In the genomic region with DNA sequence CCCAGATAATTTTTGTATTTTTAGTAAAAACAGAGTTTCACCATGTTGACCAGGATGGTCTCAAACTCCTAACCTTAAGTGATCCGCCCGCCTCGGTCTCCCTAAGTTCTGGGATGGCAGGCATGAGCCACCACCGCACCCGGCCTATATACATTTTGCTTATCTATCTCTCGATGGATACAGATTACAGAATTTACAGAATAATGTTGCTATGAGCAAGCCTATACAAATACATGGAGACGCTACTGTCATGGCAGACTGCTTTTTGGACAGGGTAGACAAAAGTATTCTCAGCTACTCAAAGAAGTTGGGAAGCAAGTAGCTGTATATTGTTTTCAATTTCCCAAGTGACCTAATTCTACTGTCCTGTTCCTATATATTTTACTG, we compare ENCODE assay signal across 9 cellular contexts. TPM values are rescaled to one million over a fixed set of nuclear protein-coding genes. Genes with fewer than 3 reads are reported as not detected.
DNase-seq lines count a peak whose midpoint lies in the region; ATAC-seq and FAIRE-seq lines count a peak whose summit lies in the region.
"Had no signal": no experiment of that assay in that cellular context is flagged by ENCODE, and none has a peak within 500 bp of the region (broad histone marks: within the 10 kb centered on the region; RNA-seq: fewer than 3 reads in every experiment).

No MANE protein-coding gene starts in this region.

- no peaks in the 10 kb centered on the region for H3K9me3 ChIP-seq in HUES48 (ENCODE audit: control insufficient read depth, insufficient read depth, low read length)
- H3K9me3 ChIP-seq in iPS-20b (ENCODE audit: insufficient read depth, low read depth, low read length): no peaks in the 10 kb centered on the region
- H3K9me3 ChIP-seq in small intestine (ENCODE audit: control insufficient read depth, low read depth): no peaks in the 10 kb centered on the region

- H3K36me3 ChIP-seq in HUES48 (ENCODE audit: control insufficient read depth, insufficient read depth, low read length): no peaks in the 10 kb centered on the region
- H3K36me3 ChIP-seq in iPS-20b (ENCODE audit: insufficient read depth, low read depth, low read length): no peaks in the 10 kb centered on the region
- no peaks in the 10 kb centered on the region for H3K36me3 ChIP-seq in small intestine (ENCODE audit: control insufficient read depth in 2 of 2, insufficient read depth in 2 of 2, low read length in 2 of 2)

- 87 to 95% (median 92%) methylated on average over 7 of the region's 7 CpGs for WGBS in small intestine, 3 donors

- H3K4me1 ChIP-seq in HUES48 (ENCODE audit: control insufficient read depth, insufficient read depth, low read length) (peaks cover 7% of the 10 kb centered on the region; the same call in 1 of the 2 replicates), iPS-20b (ENCODE audit: insufficient read depth, low read length) (peaks cover 7% of the 10 kb centered on the region; the same call in 1 of the 2 replicates), small intestine (ENCODE audit: control insufficient read depth in 2 of 2, insufficient read depth in 1 of 2, low read depth in 1 of 2, low read length in 1 of 2) (peaks cover 2 to 3% of the 10 kb centered on the region in 2 donors)

- DNase-seq in activated naive CD4-positive, alpha-beta T cell treated with anti-CD3 and anti-CD28 coated beads, Interleukin-2, amount 50 U/mL, for 72 hours (ENCODE audit: low spot score in 2 of 2): no peak
- DNase-seq in small intestine: no peak
- no peak for DNase-seq in midbrain (lab: John Stamatoyannopoulos, UW)
- no peak for DNase-seq in DMS 273 treated with DMSO at 0.1 percent for 48 hours (lab: John Stamatoyannopoulos, UW)
- no peak for DNase-seq in EL

- H3K9me3 Mint-ChIP-seq in activated naive CD4-positive, alpha-beta T cell treated with anti-CD3 and anti-CD28 coated beads, Interleukin-2, amount 50 U/mL, for 72 hours: no peaks in the 10 kb centered on the region

- ATAC-seq in activated naive CD4-positive, alpha-beta T cell treated with anti-CD3 and anti-CD28 coated beads, Interleukin-2, amount 50 U/mL, for 72 hours: no peak
- ATAC-seq in HG02938 (IDR thresholded peaks at IDR 0.05; ENCODE audit: unreplicated experiment): no peak

- no peak overlapping the region for H3K9ac ChIP-seq in HUES48 (ENCODE audit: low read depth, low read length)
- H3K9ac ChIP-seq in iPS-20b (ENCODE audit: low read depth, low read length): peak overlapping the region; percentile 71; the same call in 1 of the 2 replicates

- peak overlapping the region; percentile 64 for H3K27ac ChIP-seq in HUES48 (ENCODE audit: low read depth, low read length)
- no peak overlapping the region for H3K27ac ChIP-seq in iPS-20b (ENCODE audit: low read length)
- peak overlapping the region; percentile 80 to 84 for H3K27ac ChIP-seq in small intestine (ENCODE audit: low read depth in 1 of 2, low read length in 1 of 2)

- H3K27me3 ChIP-seq in HUES48 (ENCODE audit: control insufficient read depth, insufficient read depth, low read length) (no peaks in the 10 kb centered on the region), iPS-20b (ENCODE audit: insufficient read depth, low read length) (no peaks in the 10 kb centered on the region), small intestine (ENCODE audit: control insufficient read depth in 2 of 2, insufficient read depth in 2 of 2, low read length in 2 of 2) (no peaks in the 10 kb centered on the region)

- peaks cover 7 to 23% of the 10 kb centered on the region in 2 donors for H3K36me3 Mint-ChIP-seq in activated naive CD4-positive, alpha-beta T cell treated with anti-CD3 and anti-CD28 coated beads, Interleukin-2, amount 50 U/mL, for 72 hours

- no peak for FAIRE-seq in small intestine (lab: Jason Lieb, UNC)
- FAIRE-seq: H54 had no signal

- H3K4me3 ChIP-seq in HUES48 (ENCODE audit: low read depth, low read length): no peak overlapping the region
- H3K4me3 ChIP-seq in iPS-20b (ENCODE audit: low read length): peak overlapping the region; percentile 56
- no peak overlapping the region for H3K4me3 ChIP-seq in small intestine (ENCODE audit: low read depth in 1 of 2, low read length in 2 of 2)

- peak overlapping the region; percentile 88 to 98 for H3K27ac Mint-ChIP-seq in activated naive CD4-positive, alpha-beta T cell treated with anti-CD3 and anti-CD28 coated beads, Interleukin-2, amount 50 U/mL, for 72 hours

RNA-seq across cellular contexts. Expression of gene HSPA1L, which starts 1.6 kb away (rescaled TPM):
- total RNA-seq in activated naive CD4-positive, alpha-beta T cell treated with anti-CD3 and anti-CD28 coated beads, Interleukin-2, amount 50 U/mL, for 72 hours: 1 to 10 TPM; 2.3 to 2.8 TPM
- 1 to 10 TPM in 1 of 3 donors, under 1 TPM in 2; 0.27 to 1.3 (median 0.94) TPM for polyA plus RNA-seq in small intestine

RNA-seq across cellular contexts. Expression of gene HSPA1A, which starts 1.9 kb away (rescaled TPM):
- total RNA-seq in activated naive CD4-positive, alpha-beta T cell treated with anti-CD3 and anti-CD28 coated beads, Interleukin-2, amount 50 U/mL, for 72 hours: 10 to 100 TPM; 55.1 to 79.8 TPM
- polyA plus RNA-seq in small intestine: 10 to 100 TPM in 2 of 3 donors, 1 to 10 TPM in 1; 9.7 to 36.4 (median 15.0) TPM

RNA-seq across cellular contexts. Expression of gene LSM2, which starts 6.7 kb away (rescaled TPM):
- 100 to 1,000 TPM; 150 to 173 TPM for total RNA-seq in activated naive CD4-positive, alpha-beta T cell treated with anti-CD3 and anti-CD28 coated beads, Interleukin-2, amount 50 U/mL, for 72 hours
- polyA plus RNA-seq in small intestine: 10 to 100 TPM; 27.3 to 90.2 (median 29.7) TPM

RNA-seq across cellular contexts. Expression of gene HSPA1B, which starts 14.1 kb away (rescaled TPM):
- total RNA-seq in activated naive CD4-positive, alpha-beta T cell treated with anti-CD3 and anti-CD28 coated beads, Interleukin-2, amount 50 U/mL, for 72 hours: 100 to 1,000 TPM in 1 of 2 donors, 10 to 100 TPM in 1; 53.8 to 171 TPM
- polyA plus RNA-seq in small intestine: 10 to 100 TPM; 16.5 to 47.4 (median 22.6) TPM

RNA-seq across cellular contexts. Expression of gene VARS1, which starts 17.9 kb away (rescaled TPM):
- total RNA-seq in activated naive CD4-positive, alpha-beta T cell treated with anti-CD3 and anti-CD28 coated beads, Interleukin-2, amount 50 U/mL, for 72 hours: 100 to 1,000 TPM in 1 of 2 donors, 10 to 100 TPM in 1; 57.7 to 127 TPM
- polyA plus RNA-seq in small intestine: 10 to 100 TPM; 19.9 to 42.4 (median 22.4) TPM
